ENCODE assay signal across 16 cellular contexts in the genomic region with DNA sequence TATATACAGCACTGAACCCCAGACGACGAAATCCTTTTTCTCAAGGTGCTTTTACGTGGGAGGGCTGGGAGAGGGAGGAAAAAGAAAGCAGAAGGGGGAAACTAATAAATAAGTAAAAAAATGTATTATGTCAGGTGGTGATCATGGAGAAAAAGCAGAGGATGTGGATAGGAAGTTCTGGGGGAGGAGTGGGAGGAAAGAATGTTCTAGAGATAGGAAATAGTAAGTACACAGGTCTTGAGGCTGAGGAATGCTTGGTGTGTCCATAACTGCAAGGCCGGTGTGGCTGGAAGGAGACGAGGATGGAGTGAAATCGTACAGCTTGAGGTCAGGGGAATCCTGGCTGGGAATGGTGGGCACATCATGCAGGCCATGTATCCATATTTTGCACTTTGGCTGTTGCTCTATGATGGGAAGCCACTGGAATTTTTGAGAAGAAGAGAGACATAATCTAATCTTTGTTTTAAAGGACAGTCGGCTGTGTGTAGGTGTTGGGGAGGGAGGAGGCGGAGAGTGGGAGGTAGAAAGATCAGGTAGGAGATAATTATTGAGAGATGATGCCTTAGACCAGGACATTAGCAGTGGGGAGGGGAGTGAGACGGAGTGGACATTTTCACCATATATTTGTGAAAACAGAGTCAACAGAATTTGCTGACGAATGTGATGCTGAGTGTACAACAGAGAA. TPM values are rescaled to one million over a fixed set of nuclear protein-coding genes. Genes with fewer than 3 reads are reported as not detected.
DNase-seq lines count a peak whose midpoint lies in the region; ATAC-seq and TF ChIP-seq lines count a peak whose summit lies in the region.
"Had no signal": no experiment of that assay in that cellular context is flagged by ENCODE, and none has a peak within 500 bp of the region (broad histone marks: within the 10 kb centered on the region; RNA-seq: fewer than 3 reads in every experiment).

No MANE protein-coding gene starts in this region.

- no peaks in the 10 kb centered on the region for H3K9me2 ChIP-seq in GM23338 (ENCODE audit: insufficient read depth)

- TF ChIP-seq CTCF in GM23338 (conservative IDR thresholded peaks at IDR 0.05; ENCODE audit: low read depth in 2 of 2) (no peak), neural progenitor cell (IDR thresholded peaks at IDR 0.05) (no peak)

- peaks cover 12% of the 10 kb centered on the region for H3K27me3 Mint-ChIP-seq in GM23338 (ENCODE audit: insufficient read depth, low read depth, poor library complexity)
- peaks cover 15% of the 10 kb centered on the region for H3K27me3 Mint-ChIP-seq in T-helper 17 cell
- peaks cover 19% of the 10 kb centered on the region for H3K27me3 Mint-ChIP-seq in dendritic cell treated with granulocyte-macrophage colony-stimulating factor and Interleukin-4, amounts not matched to agents 40 ng/mL and 50 ng/mL, for 4 days
- peaks cover 8% of the 10 kb centered on the region for H3K27me3 Mint-ChIP-seq in neural progenitor cell (ENCODE audit: insufficient read depth, low read depth)

- H3K4me3 Mint-ChIP-seq in GM23338 (peak overlapping the region; percentile 24), T-helper 17 cell (peak overlapping the region; percentile 65), neural progenitor cell (peak overlapping the region; percentile 86)
- no peak overlapping the region for H3K4me3 Mint-ChIP-seq in dendritic cell treated with granulocyte-macrophage colony-stimulating factor and Interleukin-4, amounts not matched to agents 40 ng/mL and 50 ng/mL, for 4 days

- H3F3A ChIP-seq in GM23338 (replicated peaks; ENCODE audit: low read depth) (0 out of 2 replicates have a peak, but pooled peaks cover 3% of the 10 kb centered on the region), neural progenitor cell (ENCODE audit: low read depth) (peaks cover 19% of the 10 kb centered on the region)

- H3K9me3 Mint-ChIP-seq in GM23338 (no peaks in the 10 kb centered on the region), neural progenitor cell (no peaks in the 10 kb centered on the region)
- no peaks in the 10 kb centered on the region for H3K9me3 Mint-ChIP-seq in dendritic cell treated with granulocyte-macrophage colony-stimulating factor and Interleukin-4, amounts not matched to agents 40 ng/mL and 50 ng/mL, for 4 days

- H3K4me1 Mint-ChIP-seq in GM23338 (peaks cover 19% of the 10 kb centered on the region), T-helper 17 cell (peaks cover 12% of the 10 kb centered on the region), neural progenitor cell (peaks cover 16% of the 10 kb centered on the region)
- H3K4me1 Mint-ChIP-seq in dendritic cell treated with granulocyte-macrophage colony-stimulating factor and Interleukin-4, amounts not matched to agents 40 ng/mL and 50 ng/mL, for 4 days (ENCODE audit: low read depth): peaks cover 29% of the 10 kb centered on the region

- H3K36me3 Mint-ChIP-seq in GM23338 (ENCODE audit: low read depth): no peaks in the 10 kb centered on the region; the same call in 2 of the 3 replicates
- peaks cover 5% of the 10 kb centered on the region for H3K36me3 Mint-ChIP-seq in T-helper 17 cell (ENCODE audit: low read depth)
- peaks cover 11% of the 10 kb centered on the region for H3K36me3 Mint-ChIP-seq in dendritic cell treated with granulocyte-macrophage colony-stimulating factor and Interleukin-4, amounts not matched to agents 40 ng/mL and 50 ng/mL, for 4 days (ENCODE audit: low read depth)
- H3K36me3 Mint-ChIP-seq in neural progenitor cell: no peaks in the 10 kb centered on the region

- H2AFZ ChIP-seq in GM23338 (no peak overlapping the region), neural progenitor cell (replicated peaks) (no peak overlapping the region)

- H3K36me3 ChIP-seq in GM23338 (ENCODE audit: insufficient read depth) (no peaks in the 10 kb centered on the region), neural progenitor cell (no peaks in the 10 kb centered on the region)
- H3K36me3 ChIP-seq: cardiac muscle cell, right atrium auricular region, suprapubic skin had no signal

- H3K9me3 ChIP-seq in T-helper 17 cell (ENCODE audit: control insufficient read depth, low read length, poor library complexity, severe bottlenecking): no peaks in the 10 kb centered on the region
- no peaks in the 10 kb centered on the region for H3K9me3 ChIP-seq in neural progenitor cell (ENCODE audit: low read depth)
- H3K9me3 ChIP-seq: right atrium auricular region, SJSA1, suprapubic skin had no signal

- peaks cover 22% of the 10 kb centered on the region for H3K27me3 ChIP-seq in GM23338 (ENCODE audit: insufficient read depth)
- H3K27me3 ChIP-seq in neural progenitor cell: peaks cover 25% of the 10 kb centered on the region
- H3K27me3 ChIP-seq: cardiac muscle cell, right atrium auricular region, suprapubic skin had no signal

- H3K79me2 ChIP-seq in GM23338 (replicated peaks; ENCODE audit: insufficient read depth): peaks cover 23% of the 10 kb centered on the region
- peaks cover 27% of the 10 kb centered on the region for H3K79me2 ChIP-seq in neural progenitor cell (ENCODE audit: low read depth)

- no peak overlapping the region for H3K27ac Mint-ChIP-seq in GM23338
- no peak overlapping the region for H3K27ac Mint-ChIP-seq in T-helper 17 cell
- peak overlapping the region; percentile 45 for H3K27ac Mint-ChIP-seq in dendritic cell treated with granulocyte-macrophage colony-stimulating factor and Interleukin-4, amounts not matched to agents 40 ng/mL and 50 ng/mL, for 4 days
- H3K27ac Mint-ChIP-seq in neural progenitor cell: no peak overlapping the region

- H3K4me2 ChIP-seq in GM23338 (no peak overlapping the region), neural progenitor cell (no peak overlapping the region)

- no peak overlapping the region for H3K9ac ChIP-seq in neural progenitor cell

- no peak for TF ChIP-seq POLR2A in erythroblast (IDR thresholded peaks at IDR 0.05; ENCODE audit: low read length)

- H4K20me1 ChIP-seq in GM23338 (replicated peaks; ENCODE audit: insufficient read depth) (no peaks in the 10 kb centered on the region), neural progenitor cell (ENCODE audit: low read depth) (peaks cover 8% of the 10 kb centered on the region)

- H3K4me3 ChIP-seq in GM23338: no peak overlapping the region
- no peak overlapping the region for H3K4me3 ChIP-seq in neural progenitor cell
- H3K4me3 ChIP-seq: SJSA1 had no signal

- intact Hi-C loops in dendritic cell treated with granulocyte-macrophage colony-stimulating factor and Interleukin-4, amounts not matched to agents 40 ng/mL and 50 ng/mL, for 4 days (cut with micrococcal nuclease): loop anchor here (5.0 to 10.0 kb wide), 3 partner anchors 126 to 611 kb away; no protein-coding TSS in a partner anchor

- H3K4me1 ChIP-seq in GM23338 (ENCODE audit: insufficient read depth) (peaks cover 27% of the 10 kb centered on the region), neural progenitor cell (peaks cover 17% of the 10 kb centered on the region)

- DNase-seq in GM23338 (ENCODE audit: low spot score) (no peak), T-helper 17 cell (no peak), neural progenitor cell (ENCODE audit: low spot score) (no peak), erythroblast (lab: John Stamatoyannopoulos, UW) (no peak), NCI-H524 treated with DMSO at 0.1 percent for 48 hours (lab: John Stamatoyannopoulos, UW) (no peak)
- no peak for DNase-seq in activated effector memory CD4-positive, alpha-beta T cell treated with Interleukin-2 at 50 U/mL for 16 hours
- DNase-seq: activated CD8-positive, alpha-beta memory T cell treated with anti-CD3 and anti-CD28 coated beads for 24 hours; foreskin fibroblast; left ventricle myocardium superior; NCI-H1930; OCI-M1 had no signal

- ATAC-seq in GM23338: no peak
- ATAC-seq in T-helper 17 cell: no peak

- H3K27ac ChIP-seq in GM23338 (ENCODE audit: low read depth): no peak overlapping the region
- no peak overlapping the region for H3K27ac ChIP-seq in neural progenitor cell
- H3K27ac ChIP-seq: cardiac muscle cell, SJSA1 had no signal

TF ChIP-seq in GM23338, 12 proteins besides CTCF, POLR2A, EP300 and RAD21 (continues in another document):
- TF ChIP-seq, protein P1, sequence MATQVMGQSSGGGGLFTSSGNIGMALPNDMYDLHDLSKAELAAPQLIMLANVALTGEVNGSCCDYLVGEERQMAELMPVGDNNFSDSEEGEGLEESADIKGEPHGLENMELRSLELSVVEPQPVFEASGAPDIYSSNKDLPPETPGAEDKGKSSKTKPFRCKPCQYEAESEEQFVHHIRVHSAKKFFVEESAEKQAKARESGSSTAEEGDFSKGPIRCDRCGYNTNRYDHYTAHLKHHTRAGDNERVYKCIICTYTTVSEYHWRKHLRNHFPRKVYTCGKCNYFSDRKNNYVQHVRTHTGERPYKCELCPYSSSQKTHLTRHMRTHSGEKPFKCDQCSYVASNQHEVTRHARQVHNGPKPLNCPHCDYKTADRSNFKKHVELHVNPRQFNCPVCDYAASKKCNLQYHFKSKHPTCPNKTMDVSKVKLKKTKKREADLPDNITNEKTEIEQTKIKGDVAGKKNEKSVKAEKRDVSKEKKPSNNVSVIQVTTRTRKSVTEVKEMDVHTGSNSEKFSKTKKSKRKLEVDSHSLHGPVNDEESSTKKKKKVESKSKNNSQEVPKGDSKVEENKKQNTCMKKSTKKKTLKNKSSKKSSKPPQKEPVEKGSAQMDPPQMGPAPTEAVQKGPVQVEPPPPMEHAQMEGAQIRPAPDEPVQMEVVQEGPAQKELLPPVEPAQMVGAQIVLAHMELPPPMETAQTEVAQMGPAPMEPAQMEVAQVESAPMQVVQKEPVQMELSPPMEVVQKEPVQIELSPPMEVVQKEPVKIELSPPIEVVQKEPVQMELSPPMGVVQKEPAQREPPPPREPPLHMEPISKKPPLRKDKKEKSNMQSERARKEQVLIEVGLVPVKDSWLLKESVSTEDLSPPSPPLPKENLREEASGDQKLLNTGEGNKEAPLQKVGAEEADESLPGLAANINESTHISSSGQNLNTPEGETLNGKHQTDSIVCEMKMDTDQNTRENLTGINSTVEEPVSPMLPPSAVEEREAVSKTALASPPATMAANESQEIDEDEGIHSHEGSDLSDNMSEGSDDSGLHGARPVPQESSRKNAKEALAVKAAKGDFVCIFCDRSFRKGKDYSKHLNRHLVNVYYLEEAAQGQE (IDR thresholded peaks at IDR 0.05; ENCODE audit: unreplicated experiment): no peak
- TF ChIP-seq ZNF331 (CRISPR knock-in tag; IDR thresholded peaks at IDR 0.05; ENCODE audit: low read depth): no peak

RNA-seq across cellular contexts. Expression of a gene that starts 1.8 kb away (rescaled TPM):
- total RNA-seq in GM23338 (2014; rRNA removed; shearing (Covaris generic)): 45.8 and 169 TPM in 2 replicates
- 86.9 and 94.2 TPM in 2 replicates for polyA plus RNA-seq in GM23338 (2016; fragmentation: Nextera tagmentation; extraction: Ambion mirVana)
- 1 to 10 TPM; 5.0 to 7.6 TPM for total RNA-seq in T-helper 17 cell
- 86.2 and 89.8 TPM in 2 replicates for total RNA-seq in neural progenitor cell (ENCODE audit: low replicate concordance)
